ENCODE assay signal across 21 cellular contexts in the genomic region with DNA sequence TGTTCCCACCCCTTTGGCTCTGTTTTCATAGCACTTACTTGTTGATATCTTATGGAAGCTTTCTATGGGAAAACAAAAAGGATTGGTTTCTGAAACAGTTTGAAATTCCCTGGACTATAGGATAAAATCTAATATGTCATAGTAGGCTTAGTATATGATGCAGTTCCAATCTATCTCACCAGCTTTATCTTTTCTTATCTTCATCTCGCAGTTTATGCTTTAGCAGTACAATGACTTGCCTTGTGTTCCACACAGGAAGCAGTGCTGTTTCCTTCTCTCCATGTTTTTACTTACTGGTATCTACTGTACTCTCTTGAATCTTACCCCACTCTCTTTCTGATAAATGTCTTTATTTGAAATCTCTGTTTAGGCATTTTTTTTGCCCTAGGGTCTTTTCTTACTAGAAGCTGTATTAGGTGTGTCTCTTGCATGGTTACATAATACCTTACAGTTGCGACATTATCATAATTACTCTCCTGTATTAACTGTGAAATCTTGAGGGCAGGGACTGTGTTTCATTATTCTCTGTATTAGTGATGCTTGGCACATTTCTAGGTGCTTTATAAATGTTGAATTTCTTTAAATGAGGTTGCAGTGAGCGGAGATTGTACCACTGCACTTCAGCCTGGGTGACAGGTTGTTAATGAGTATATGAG.
DNase-seq lines count a peak whose midpoint lies in the region; TF ChIP-seq lines count a peak whose summit lies in the region.
"Had no signal": no experiment of that assay in that cellular context is flagged by ENCODE, and none has a peak within 500 bp of the region (broad histone marks: within the 10 kb centered on the region; RNA-seq: fewer than 3 reads in every experiment).

No MANE protein-coding gene starts in this region.

- no peaks in the 10 kb centered on the region for H3K27me3 Mint-ChIP-seq in activated CD4-positive, alpha-beta T cell treated with anti-CD3 and anti-CD28 coated beads, Interleukin-2, amount 10 ng/mL, durations not matched to agents 7 days and 5 days
- H3K27me3 Mint-ChIP-seq: naive thymus-derived CD8-positive, alpha-beta T cell had no signal

- CTCF ChIA-PET in activated CD4-positive, alpha-beta T cell treated with anti-CD3 and anti-CD28 coated beads, Interleukin-2, amount 10 ng/mL, durations not matched to agents 7 days and 5 days (lab: Charles Lee) = interaction anchor here (0.8 kb wide), 1 partner anchor 10 kb away, joined by 3 read pairs; no protein-coding TSS in a partner anchor

- peaks cover 30% of the 10 kb centered on the region for H3K36me3 Mint-ChIP-seq in activated CD4-positive, alpha-beta T cell treated with anti-CD3 and anti-CD28 coated beads, Interleukin-2, amount 10 ng/mL, durations not matched to agents 7 days and 5 days (ENCODE audit: low read depth)

- POLR2A ChIA-PET in activated CD4-positive, alpha-beta T cell treated with anti-CD3 and anti-CD28 coated beads, Interleukin-2, amount 10 ng/mL, durations not matched to agents 7 days and 5 days (lab: Charles Lee) = no interaction called here

- no peak overlapping the region for H3K4me3 Mint-ChIP-seq in activated CD4-positive, alpha-beta T cell treated with anti-CD3 and anti-CD28 coated beads, Interleukin-2, amount 10 ng/mL, durations not matched to agents 7 days and 5 days
- H3K4me3 Mint-ChIP-seq: naive thymus-derived CD8-positive, alpha-beta T cell had no signal

- no peak overlapping the region for H3K4me3 ChIP-seq in epithelial cell of esophagus (ENCODE audit: low read length)
- H3K4me3 ChIP-seq: esophagus muscularis mucosa, gastroesophageal sphincter, tibial artery had no signal

- DNase-seq in GDM1 (lab: John Stamatoyannopoulos, UW) (peak; percentile 46), NCI-H226 (peak; percentile 11), epithelial cell of esophagus (ENCODE audit: low read depth) (peak; percentile 67), pulmonary artery endothelial cell (ENCODE audit: low read depth, low spot score) (peak; percentile 64), retina (no peak), amniotic stem cell (lab: John Stamatoyannopoulos, UW) (no peak)
- DNase-seq in activated CD4-positive, alpha-beta T cell treated with anti-CD3 and anti-CD28 coated beads, Interleukin-2, amount 10 ng/mL, durations not matched to agents 7 days and 5 days = no peak
- DNase-seq: activated CD4-positive, alpha-beta T cell treated with anti-CD3 and anti-CD28 coated beads, Interleukin-2, amount 50 U/mL, for 4 hours; activated CD4-positive, CD25-positive, alpha-beta regulatory T cell; activated naive CD4-positive, alpha-beta T cell treated with Interleukin-2 at 50 U/mL for 16 hours; brain microvascular endothelial cell; effector CD8-positive, alpha-beta T cell; midbrain; naive thymus-derived CD8-positive, alpha-beta T cell; NCI-H2029 treated with DMSO at 0.1 percent for 48 hours; NCI-H526 treated with DMSO at 0.1 percent for 48 hours; SHP77; stimulated activated CD4-positive, alpha-beta T cell treated with anti-CD3 and anti-CD28 coated beads, Interleukin-2, amount 100 ng/mL, for 24 hours; tibial artery had no signal

- no peaks in the 10 kb centered on the region for H3K4me1 Mint-ChIP-seq in activated CD4-positive, alpha-beta T cell treated with anti-CD3 and anti-CD28 coated beads, Interleukin-2, amount 10 ng/mL, durations not matched to agents 7 days and 5 days

- H3K27ac Mint-ChIP-seq in activated CD4-positive, alpha-beta T cell treated with anti-CD3 and anti-CD28 coated beads, Interleukin-2, amount 10 ng/mL, durations not matched to agents 7 days and 5 days = no peak overlapping the region

- no peak for TF ChIP-seq CTCF in epithelial cell of esophagus (IDR thresholded peaks at IDR 0.05; ENCODE audit: insufficient read depth, low read depth, low read length, missing control alignments)

- peaks cover 3% of the 10 kb centered on the region for H3K9me3 Mint-ChIP-seq in activated CD4-positive, alpha-beta T cell treated with anti-CD3 and anti-CD28 coated beads, Interleukin-2, amount 10 ng/mL, durations not matched to agents 7 days and 5 days

Comparison
In these comparisons a context has a peak if more than half of its experiments do, and no peak if none do; other contexts are left out.
1. DNase-seq: peak in GDM1 (single experiment), NCI-H226 (single experiment), epithelial cell of esophagus (single experiment) and pulmonary artery endothelial cell (single experiment); none in retina (single experiment), activated CD4-positive, alpha-beta T cell treated with anti-CD3 and anti-CD28 coated beads, Interleukin-2, amount 10 ng/mL, durations not matched to agents 7 days and 5 days (single experiment) and amniotic stem cell (single experiment).